ENCODE assay signal across 24 cellular contexts in genomic region chr1:175445661-175446060, GRCh38.
A peak's percentile ranks its signal among the peaks of the same experiment; 100 is the strongest.
DNase-seq lines count a peak whose midpoint lies in the region; ATAC-seq and TF ChIP-seq lines count a peak whose summit lies in the region.
"Had no signal": no experiment of that assay in that cellular context is flagged by ENCODE, and none has a peak within 500 bp of the region (broad histone marks: within the 10 kb centered on the region; RNA-seq: fewer than 3 reads in every experiment).

No MANE protein-coding gene starts in this region.

- no peaks in the 10 kb centered on the region for H3K36me3 ChIP-seq in BLaER1 treated with 17β-estradiol and CSF1 and Interleukin-3, amounts not matched to agents 10 nM and 100 nM
- no peaks in the 10 kb centered on the region for H3K36me3 ChIP-seq in SK-N-MC (ENCODE audit: insufficient read depth, low read length)

- no peak overlapping the region; a peak in 1 of 22 replicates for H3K27ac ChIP-seq in BLaER1 treated with 17β-estradiol and CSF1 and Interleukin-3, amounts not matched to agents 10 nM and 100 nM
- H3K27ac ChIP-seq in SK-N-MC = 0 out of 2 replicates have a peak overlapping the region, but pooled peaks have one; percentile 42
- H3K27ac ChIP-seq: 22Rv1, A549 had no signal

- H3K9me3 ChIP-seq in BLaER1 treated with 17β-estradiol and CSF1 and Interleukin-3, amounts not matched to agents 10 nM and 100 nM (replicated peaks in 1 of 11) = no peaks in the 10 kb centered on the region
- H3K9me3 ChIP-seq in SK-N-MC (ENCODE audit: low read depth, low read length) = no peaks in the 10 kb centered on the region
- H3K9me3 ChIP-seq: A549 had no signal

- intact Hi-C loops in Right ventricle myocardium superior (cut with DNase I) = no loop called here

- DNase-seq in NCI-H187 treated with DMSO at 0.1 percent for 48 hours (lab: John Stamatoyannopoulos, UW) = peak; percentile 18
- no peak for DNase-seq in NCI-H187 (lab: John Stamatoyannopoulos, UW)
- DNase-seq in SK-N-MC (ENCODE audit: low read depth, low spot score) = no peak
- no peak for DNase-seq in KG1 (lab: John Stamatoyannopoulos, UW)
- DNase-seq in Right ventricle myocardium superior = no peak
- DNase-seq: AML-193; C1 segment of cervical spinal cord; CD4-positive, alpha-beta memory T cell; CD4-positive, CD25-positive, alpha-beta regulatory T cell; CD8-positive, alpha-beta memory T cell; COR-L47; DMS 273 treated with DMSO at 0.1 percent for 48 hours; DMS153; DMS53; DMS79; DND-41; EL; GDM1 had no signal

- H3K4me1 ChIP-seq in BLaER1 treated with 17β-estradiol and CSF1 and Interleukin-3, amounts not matched to agents 10 nM and 100 nM = peaks cover 19 to 41% (median 30%) of the 10 kb centered on the region in 10 experiments
- H3K4me1 ChIP-seq: A549 had no signal

- peak overlapping the region in 6 of 11 experiments; percentile 25 to 57 (median 51); a peak in 9 of 22 replicates for H3K4me2 ChIP-seq in BLaER1 treated with 17β-estradiol and CSF1 and Interleukin-3, amounts not matched to agents 10 nM and 100 nM
- H3K4me2 ChIP-seq: A549 had no signal

- ATAC-seq in SK-N-SH treated with all-trans-retinoic acid at 6 μM for 48 hours (no peak), HG02763 (IDR thresholded peaks at IDR 0.05; ENCODE audit: unreplicated experiment) (no peak), Right ventricle myocardium superior (ENCODE audit: poor library complexity) (no peak)
- ATAC-seq: A549, GM12878 had no signal

- H3K9ac ChIP-seq in BLaER1 treated with 17β-estradiol and CSF1 and Interleukin-3, amounts not matched to agents 10 nM and 100 nM = no peak overlapping the region
- no peak overlapping the region for H3K9ac ChIP-seq in SK-N-MC (ENCODE audit: insufficient read length)

- no peak overlapping the region for H3K4me3 ChIP-seq in BLaER1 treated with 17β-estradiol and CSF1 and Interleukin-3, amounts not matched to agents 10 nM and 100 nM
- peak overlapping the region; percentile 4; the same call in 1 of the 2 replicates for H3K4me3 ChIP-seq in SK-N-MC
- H3K4me3 ChIP-seq: A549, GM12878 had no signal

- no peaks in the 10 kb centered on the region for H3K27me3 ChIP-seq in BLaER1 treated with 17β-estradiol and CSF1 and Interleukin-3, amounts not matched to agents 10 nM and 100 nM

- no peaks in the 10 kb centered on the region; a peak in 1 of 22 replicates for H4K20me1 ChIP-seq in BLaER1 treated with 17β-estradiol and CSF1 and Interleukin-3, amounts not matched to agents 10 nM and 100 nM

TF ChIP-seq in SK-N-SH treated with all-trans-retinoic acid at 6 μM for 48 hours, 23 proteins besides CTCF, POLR2A, EP300 and RAD21:
- TF ChIP-seq TSHZ2 (CRISPR knock-in tag; IDR thresholded peaks at IDR 0.05) (0 out of 2 replicates have a peak, but pooled peaks have one; percentile 15), ZNF8 (CRISPR knock-in tag; IDR thresholded peaks at IDR 0.05) (no peak)
